9 cellular contexts compared by ENCODE assay signal in genomic region chr2:223815186-223815883, GRCh38. TPM values are rescaled to one million over a fixed set of nuclear protein-coding genes. Genes with fewer than 3 reads are reported as not detected.
DNase-seq lines count a peak whose midpoint lies in the region; ATAC-seq, FAIRE-seq and TF ChIP-seq lines count a peak whose summit lies in the region.
"Had no signal": no experiment of that assay in that cellular context is flagged by ENCODE, and none has a peak within 500 bp of the region (broad histone marks: within the 10 kb centered on the region; RNA-seq: fewer than 3 reads in every experiment).

No MANE protein-coding gene starts in this region.

- no peak overlapping the region for H2BK120ac ChIP-seq in trophoblast cell (ENCODE audit: insufficient read depth, low read length, poor library complexity)
- no peak overlapping the region for H2BK120ac ChIP-seq in H9 (ENCODE audit: low read depth, low read length, poor library complexity, severe bottlenecking)

- no peaks in the 10 kb centered on the region for H3K9me3 ChIP-seq in trophoblast cell (ENCODE audit: insufficient read depth, low read depth, low read length)
- no peaks in the 10 kb centered on the region for H3K9me3 ChIP-seq in H9 (ENCODE audit: control insufficient read depth, low read depth, low read length)

- no peak for ATAC-seq in HG03025 (IDR thresholded peaks at IDR 0.05; ENCODE audit: low FRiP score, unreplicated experiment)
- ATAC-seq: right cardiac atrium had no signal

- H3K23ac ChIP-seq in trophoblast cell (ENCODE audit: low read length) (no peak overlapping the region), H9 (ENCODE audit: insufficient read length, low read depth, low read length) (no peak overlapping the region)

- H3K4me2 ChIP-seq in trophoblast cell (ENCODE audit: low read length) (no peak overlapping the region), H9 (ENCODE audit: insufficient read depth, insufficient read length, low read length) (no peak overlapping the region)

- no peaks in the 10 kb centered on the region for H3K4me1 ChIP-seq in trophoblast cell (ENCODE audit: control insufficient read depth in 1 of 2, insufficient read depth in 2 of 2, low read length in 2 of 2)
- no peaks in the 10 kb centered on the region for H3K4me1 ChIP-seq in H9 (ENCODE audit: insufficient read depth, low read length)

- no peaks in the 10 kb centered on the region for H3K9me3 Mint-ChIP-seq in H9

- H3K36me3 ChIP-seq in bronchial epithelial cell (ENCODE audit: control insufficient read depth, insufficient read depth, low read length) = no peaks in the 10 kb centered on the region
- no peaks in the 10 kb centered on the region for H3K36me3 ChIP-seq in trophoblast cell (ENCODE audit: control insufficient read depth in 1 of 2, insufficient read depth in 2 of 2, low read length in 2 of 2)

- H3K36me3 Mint-ChIP-seq in H9 (ENCODE audit: insufficient read depth in 1 of 3, low read depth in 3 of 3) = no peaks in the 10 kb centered on the region

- H3K56ac ChIP-seq in H9 (ENCODE audit: insufficient read length, low read depth, low read length) = no peak overlapping the region

- DNase-seq in GM03348 (ENCODE audit: low spot score) (peak; percentile 56), MV-4-11 (lab: John Stamatoyannopoulos, UW) (peak; percentile 39), bronchial epithelial cell (ENCODE audit: low read depth) (peak; percentile 99), pulmonary artery endothelial cell (ENCODE audit: low read depth, low spot score) (peak; percentile 60), trophoblast cell (no peak), H9 (no peak)
- DNase-seq: right cardiac atrium, T-helper 9 cell had no signal

- no peak for FAIRE-seq in bronchial epithelial cell (lab: Jason Lieb, UNC)

- H3K27me3 ChIP-seq in bronchial epithelial cell (ENCODE audit: control insufficient read depth, insufficient read depth, low read length) (no peaks in the 10 kb centered on the region), trophoblast cell (ENCODE audit: insufficient read depth, low read length) (no peaks in the 10 kb centered on the region), H9 (ENCODE audit: insufficient read depth, low read length) (no peaks in the 10 kb centered on the region)

- H4K91ac ChIP-seq in trophoblast cell (ENCODE audit: low read depth, low read length) = no peak overlapping the region
- no peak overlapping the region for H4K91ac ChIP-seq in H9 (ENCODE audit: insufficient read length, low read depth, low read length)

- TF ChIP-seq CTCF in bronchial epithelial cell (IDR thresholded peaks at IDR 0.05; ENCODE audit: insufficient read depth, low read length, severe bottlenecking) (no peak), H9 (conservative IDR thresholded peaks at IDR 0.05) (no peak)

- peaks cover 1% of the 10 kb centered on the region; the same call in 1 of the 2 replicates for H3K27me3 Mint-ChIP-seq in H9 (ENCODE audit: low read depth)

- no CpG with 5 or more reads among the region's 3 CpGs for WGBS in trophoblast cell (ENCODE audit: extremely low coverage, insufficient coverage, insufficient read length)
- no CpG with 5 or more reads among the region's 3 CpGs for WGBS in H9 (ENCODE audit: extremely low coverage, insufficient read length, low lambda C conversion rate)

- H4K12ac ChIP-seq in trophoblast cell (ENCODE audit: low read depth, low read length) = no peak overlapping the region

- H3K4me1 Mint-ChIP-seq in H9 = 0 out of 4 replicates have a peak, but pooled peaks cover 0 to 3% of the 10 kb centered on the region in 2 experiments

- no peak overlapping the region for H4K5ac ChIP-seq in H9 (ENCODE audit: insufficient read length, low read depth, low read length)

- no peaks in the 10 kb centered on the region for H3K23me2 ChIP-seq in H9 (ENCODE audit: insufficient read length, low read depth, low read length, poor library complexity, severe bottlenecking)

- no peak overlapping the region for H3K4me3 Mint-ChIP-seq in H9

- H3K4me3 ChIP-seq in bronchial epithelial cell (ENCODE audit: low read depth, low read length) = no peak overlapping the region
- no peak overlapping the region for H3K4me3 ChIP-seq in trophoblast cell (ENCODE audit: low read depth, low read length)

- no peak overlapping the region for H2AFZ ChIP-seq in trophoblast cell (ENCODE audit: insufficient read depth, low read length, poor library complexity)
- H2AFZ ChIP-seq in H9 (ENCODE audit: low read length) = no peak overlapping the region

- H3K14ac ChIP-seq in trophoblast cell (ENCODE audit: low read length) (no peak overlapping the region), H9 (ENCODE audit: insufficient read depth, low read length) (no peak overlapping the region)

- H3K27ac ChIP-seq in trophoblast cell (ENCODE audit: low read depth, low read length) = no peak overlapping the region
- H3K27ac ChIP-seq in H9 (ENCODE audit: insufficient read length, low read depth, low read length) = no peak overlapping the region

- H3T11ph ChIP-seq in H9 (ENCODE audit: low read length) = no peak overlapping the region

- no peak overlapping the region for H2BK15ac ChIP-seq in H9 (ENCODE audit: low read depth, low read length)

- H2BK12ac ChIP-seq in trophoblast cell (ENCODE audit: low read length) (no peak overlapping the region), H9 (ENCODE audit: insufficient read length, low read depth, low read length) (no peak overlapping the region)

- no peaks in the 10 kb centered on the region for H3K79me1 ChIP-seq in trophoblast cell (ENCODE audit: low read length)
- no peaks in the 10 kb centered on the region for H3K79me1 ChIP-seq in H9 (ENCODE audit: insufficient read depth, low read depth, low read length, poor library complexity, severe bottlenecking)

- no peak overlapping the region for H3K18ac ChIP-seq in trophoblast cell (ENCODE audit: low read length)
- no peak overlapping the region for H3K18ac ChIP-seq in H9 (ENCODE audit: insufficient read length, low read depth, low read length)

- H3K79me2 ChIP-seq in trophoblast cell (ENCODE audit: control insufficient read depth, insufficient read depth, low read length, poor library complexity) = no peaks in the 10 kb centered on the region
- no peaks in the 10 kb centered on the region for H3K79me2 ChIP-seq in H9 (ENCODE audit: insufficient read depth, low read length)

- H2AK5ac ChIP-seq in trophoblast cell (ENCODE audit: low read length) = no peak overlapping the region
- no peak overlapping the region for H2AK5ac ChIP-seq in H9 (ENCODE audit: insufficient read length, low read length)

- H2BK5ac ChIP-seq in trophoblast cell (ENCODE audit: low read depth, low read length, poor library complexity) (no peak overlapping the region), H9 (ENCODE audit: insufficient read length, low read length) (no peak overlapping the region)

- H2BK20ac ChIP-seq in H9 (ENCODE audit: low read depth, low read length, poor library complexity, severe bottlenecking) = no peak overlapping the region

- H3K27ac Mint-ChIP-seq in H9 = no peak overlapping the region

- no peak overlapping the region for H3K4ac ChIP-seq in trophoblast cell (ENCODE audit: low read depth, low read length)
- no peak overlapping the region for H3K4ac ChIP-seq in H9 (ENCODE audit: low read depth, low read length)

- H3K9ac ChIP-seq in trophoblast cell (ENCODE audit: low read length) (no peak overlapping the region), H9 (ENCODE audit: extremely low read depth, insufficient read length, low read length) (no peak overlapping the region)

- H4K8ac ChIP-seq in trophoblast cell (ENCODE audit: low read depth, low read length) (no peak overlapping the region), H9 (replicated peaks; ENCODE audit: insufficient read length, low read depth, low read length) (no peak overlapping the region)

- H4K20me1 ChIP-seq in H9 (ENCODE audit: control insufficient read depth, insufficient read depth, insufficient read length) = no peaks in the 10 kb centered on the region

RNA-seq across cellular contexts. Expression of gene AP1S3, which starts 22.0 kb away (rescaled TPM):
- total RNA-seq in bronchial epithelial cell (59.5 and 70.4 TPM in 2 replicates), pulmonary artery endothelial cell (3.4 and 7.2 TPM in 2 replicates), H9 (2021) (8.7 and 11.0 TPM in 2 replicates)
- 3.3 and 4.1 TPM in 2 replicates for polyA plus RNA-seq in trophoblast cell (2013)

Comparison
In these comparisons a context has a peak if more than half of its experiments do, and no peak if none do; other contexts are left out.
1. DNase-seq: peak in GM03348 (single experiment), MV-4-11 (single experiment), bronchial epithelial cell (single experiment) and pulmonary artery endothelial cell (single experiment); none in trophoblast cell (0 of 2) and H9 (single experiment).